In the genomic region with DNA sequence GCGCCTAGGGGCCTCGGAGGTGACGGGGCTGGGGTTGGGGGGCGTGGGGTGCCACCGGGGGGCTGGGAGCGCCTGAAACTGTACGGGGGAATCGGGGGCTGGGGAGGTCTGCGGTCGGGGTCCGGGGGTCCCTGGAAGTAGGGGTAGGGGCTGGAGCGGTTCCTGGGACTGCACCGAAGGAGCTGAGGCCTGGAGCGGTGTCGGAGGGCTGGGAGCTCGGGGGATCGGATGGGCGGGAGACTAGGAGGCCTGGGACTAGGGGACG, we compare ENCODE assay signal across 1 cellular context.
TF ChIP-seq lines count a peak whose summit lies in the region.

No MANE protein-coding gene starts in this region.

TF ChIP-seq in GM23338, 12 proteins besides CTCF, POLR2A, EP300 and RAD21 (continued from another document):
- no peak for TF ChIP-seq ZNF462 (CRISPR knock-in tag; IDR thresholded peaks at IDR 0.05)
